In genomic region chr12:6374781-6375150, GRCh38 we compare ENCODE assay signal across 11 cellular contexts. TPM values are rescaled to one million over a fixed set of nuclear protein-coding genes. Genes with fewer than 3 reads are reported as not detected.
DNase-seq lines count a peak whose midpoint lies in the region; ATAC-seq and TF ChIP-seq lines count a peak whose summit lies in the region.
"Had no signal": no experiment of that assay in that cellular context is flagged by ENCODE, and none has a peak within 500 bp of the region (broad histone marks: within the 10 kb centered on the region; RNA-seq: fewer than 3 reads in every experiment).

No MANE protein-coding gene starts in this region.

- no peak overlapping the region for H2BK120ac ChIP-seq in H9 (ENCODE audit: low read depth, low read length, poor library complexity, severe bottlenecking)

- H3K4me2 ChIP-seq in H9 (ENCODE audit: insufficient read depth, insufficient read length, low read length), result peak overlapping the region; percentile 82

- no peaks in the 10 kb centered on the region for H3K9me3 Mint-ChIP-seq in H9

- TF ChIP-seq POLR2A in sigmoid colon (IDR thresholded peaks at IDR 0.05), result no peak

- H3T11ph ChIP-seq in H9 (ENCODE audit: low read length), result no peak overlapping the region

- H4K8ac ChIP-seq in H9 (replicated peaks; ENCODE audit: insufficient read length, low read depth, low read length), result no peak overlapping the region

- H3K9me3 ChIP-seq in H9 (ENCODE audit: control insufficient read depth, low read depth, low read length) (no peaks in the 10 kb centered on the region), adipocyte (ENCODE audit: control insufficient read depth, low read length) (no peaks in the 10 kb centered on the region), iPS-20b (ENCODE audit: insufficient read depth, low read depth, low read length) (no peaks in the 10 kb centered on the region), sigmoid colon (no peaks in the 10 kb centered on the region)
- H3K9me3 ChIP-seq: thoracic aorta had no signal

- ATAC-seq in HG02610 (IDR thresholded peaks at IDR 0.05; ENCODE audit: unreplicated experiment), result no peak

- peak overlapping the region; percentile 43 for H4K91ac ChIP-seq in H9 (ENCODE audit: insufficient read length, low read depth, low read length)

- no CpG with 5 or more reads among the region's 7 CpGs for WGBS in H9 (ENCODE audit: extremely low coverage, insufficient read length, low lambda C conversion rate)
- WGBS in sigmoid colon, 2 donors, result 15 to 63% methylated on average over 7 of the region's 7 CpGs

- H3K4me1 Mint-ChIP-seq in H9, result peaks cover 72 to 85% of the 10 kb centered on the region in 2 experiments

- H3K27ac ChIP-seq in H9 (ENCODE audit: insufficient read length, low read depth, low read length) (peak overlapping the region; percentile 74), iPS-20b (ENCODE audit: low read length) (peak overlapping the region; percentile 88), sigmoid colon (peak overlapping the region; percentile 75 to 80 (median 78))
- H3K27ac ChIP-seq: thoracic aorta had no signal

- no peak overlapping the region for H4K5ac ChIP-seq in H9 (ENCODE audit: insufficient read length, low read depth, low read length)

- peaks cover 7% of the 10 kb centered on the region for H3K79me1 ChIP-seq in H9 (ENCODE audit: insufficient read depth, low read depth, low read length, poor library complexity, severe bottlenecking)

- H4K20me1 ChIP-seq in H9 (ENCODE audit: control insufficient read depth, insufficient read depth, insufficient read length), result no peaks in the 10 kb centered on the region

- TF ChIP-seq CTCF in H9 (conservative IDR thresholded peaks at IDR 0.05) (no peak), sigmoid colon (IDR thresholded peaks at IDR 0.05) (no peak)

- intact Hi-C loops in sigmoid colon (cut with DNase I), result no loop called here

- H3K36me3 ChIP-seq in adipocyte (ENCODE audit: control insufficient read depth, insufficient read depth, low read length, severe bottlenecking) (no peaks in the 10 kb centered on the region), iPS-20b (ENCODE audit: insufficient read depth, low read depth, low read length) (0 out of 2 replicates have a peak, but pooled peaks cover 4% of the 10 kb centered on the region), sigmoid colon (no peaks in the 10 kb centered on the region)
- H3K36me3 ChIP-seq: thoracic aorta had no signal

- peak overlapping the region; percentile 92 for H2BK12ac ChIP-seq in H9 (ENCODE audit: insufficient read length, low read depth, low read length)

- H3K9ac ChIP-seq in H9 (ENCODE audit: extremely low read depth, insufficient read length, low read length), result peak overlapping the region; percentile 93
- peak overlapping the region; percentile 91 for H3K9ac ChIP-seq in adipocyte (ENCODE audit: low read length)
- peak overlapping the region; percentile 77 for H3K9ac ChIP-seq in iPS-20b (ENCODE audit: low read depth, low read length)

- DNase-seq in H9 (no peak), adipocyte (ENCODE audit: low read depth) (no peak), sigmoid colon (no peak), 8988T (no peak), midbrain (lab: John Stamatoyannopoulos, UW) (no peak), DMS53 treated with DMSO at 0.1 percent for 48 hours (lab: John Stamatoyannopoulos, UW; ENCODE audit: unreplicated experiment) (no peak)
- DNase-seq: activated T-cell treated with anti-CD3 and anti-CD28 coated beads for 4 hours, NCI-H1930 had no signal

- peak overlapping the region; percentile 91 for H3K18ac ChIP-seq in H9 (ENCODE audit: insufficient read length, low read depth, low read length)

- H3K14ac ChIP-seq in H9 (ENCODE audit: insufficient read depth, low read length), result peak overlapping the region; percentile 64

- peaks cover 2 to 15% (median 15%) of the 10 kb centered on the region in 3 experiments for H3K36me3 Mint-ChIP-seq in H9 (ENCODE audit: insufficient read depth in 1 of 3, low read depth in 3 of 3)

- H3K27ac Mint-ChIP-seq in H9, result peak overlapping the region; percentile 93 to 100 (median 99)

- no peak overlapping the region for H3K4me3 ChIP-seq in adipocyte (ENCODE audit: low read length)
- peak overlapping the region; percentile 91 for H3K4me3 ChIP-seq in iPS-20b (ENCODE audit: low read length)
- H3K4me3 ChIP-seq in sigmoid colon, result no peak overlapping the region
- H3K4me3 ChIP-seq: thoracic aorta had no signal

- peak overlapping the region; percentile 79 to 89 for H3K4me3 Mint-ChIP-seq in H9

- no peaks in the 10 kb centered on the region for H3K27me3 ChIP-seq in H9 (ENCODE audit: insufficient read depth, low read length)
- no peaks in the 10 kb centered on the region for H3K27me3 ChIP-seq in adipocyte (replicated peaks; ENCODE audit: control insufficient read depth, insufficient read depth, low read length)
- H3K27me3 ChIP-seq in iPS-20b (ENCODE audit: insufficient read depth, low read length), result no peaks in the 10 kb centered on the region
- H3K27me3 ChIP-seq in sigmoid colon, result no peaks in the 10 kb centered on the region

- peaks cover 23% of the 10 kb centered on the region for H3K79me2 ChIP-seq in H9 (ENCODE audit: insufficient read depth, low read length)

- H2BK20ac ChIP-seq in H9 (ENCODE audit: low read depth, low read length, poor library complexity, severe bottlenecking), result no peak overlapping the region

- H3K27me3 Mint-ChIP-seq in H9 (ENCODE audit: low read depth), result no peaks in the 10 kb centered on the region

- H3K4me1 ChIP-seq in H9 (ENCODE audit: insufficient read depth, low read length) (peaks cover 22% of the 10 kb centered on the region), adipocyte (ENCODE audit: control insufficient read depth, insufficient read depth, low read length) (peaks cover 66% of the 10 kb centered on the region), iPS-20b (ENCODE audit: insufficient read depth, low read length) (peaks cover 53% of the 10 kb centered on the region), sigmoid colon (peaks cover 0 to 77% (median 59%) of the 10 kb centered on the region in 4 donors)

- no peak for TF ChIP-seq EP300 in sigmoid colon (IDR thresholded peaks at IDR 0.05)

- H2BK5ac ChIP-seq in H9 (ENCODE audit: insufficient read length, low read length), result peak overlapping the region; percentile 74

- no peak overlapping the region for H2BK15ac ChIP-seq in H9 (ENCODE audit: low read depth, low read length)

- peaks cover 51% of the 10 kb centered on the region for H3K23me2 ChIP-seq in H9 (ENCODE audit: insufficient read length, low read depth, low read length, poor library complexity, severe bottlenecking)

- H3K4ac ChIP-seq in H9 (ENCODE audit: low read depth, low read length), result no peak overlapping the region

- H2AK5ac ChIP-seq in H9 (ENCODE audit: insufficient read length, low read length), result peak overlapping the region; percentile 46

- H2AFZ ChIP-seq in H9 (ENCODE audit: low read length), result no peak overlapping the region

- peak overlapping the region; percentile 47 for H3K56ac ChIP-seq in H9 (ENCODE audit: insufficient read length, low read depth, low read length)

- no peak overlapping the region for H3K23ac ChIP-seq in H9 (ENCODE audit: insufficient read length, low read depth, low read length)

RNA-seq across cellular contexts. Expression of gene SCNN1A, which starts 0.6 kb away (rescaled TPM):
- total RNA-seq in H9 (2021) (104 and 111 TPM in 2 replicates), sigmoid colon (1 to 10 TPM in 3 of 4 donors, under 1 TPM in 1; 0.82 to 7.2 (median 1.1) TPM)
- polyA plus RNA-seq in sigmoid colon, result 100 to 1,000 TPM in 1 of 3 donors, 10 to 100 TPM in 2; 51.1 to 169 (median 53.5) TPM

RNA-seq across cellular contexts. Expression of gene LTBR, which starts 9.2 kb away (rescaled TPM):
- total RNA-seq in H9 (2021) (3.4 and 4.8 TPM in 2 replicates), sigmoid colon (100 to 1,000 TPM in 3 of 4 donors, 10 to 100 TPM in 1; 85.2 to 200 (median 125) TPM)
- polyA plus RNA-seq in sigmoid colon, result 10 to 100 TPM; 36.3 to 85.2 (median 37.8) TPM

RNA-seq across cellular contexts. Expression of gene TNFRSF1A, which starts 32.9 kb away (rescaled TPM):
- total RNA-seq in H9 (2021), result 55.9 and 59.9 TPM in 2 replicates
- 100 to 1,000 TPM; 135 to 191 (median 176) TPM for total RNA-seq in sigmoid colon
- 100 to 1,000 TPM in 1 of 3 donors, 10 to 100 TPM in 2; 31.7 to 107 (median 74.5) TPM for polyA plus RNA-seq in sigmoid colon

Comparison
In these comparisons a context has a peak if more than half of its experiments do, and no peak if none do; other contexts are left out.
1. RNA of gene SCNN1A, which starts 0.6 kb away (total RNA-seq): 104 to 111 TPM in H9; 0.82 to 7.2 TPM in sigmoid colon; every median in the first group is over 10 times any median in the second.
2. RNA of gene LTBR, which starts 9.2 kb away (total RNA-seq): 85.2 to 200 TPM in sigmoid colon; 3.4 to 4.8 TPM in H9; every median in the first group is over 10 times any median in the second.
3. Peak in every context shown above with its lines, with median percentiles within 50 percentile points of each other: H3K27ac ChIP-seq and H3K9ac ChIP-seq.